ENCODE assay signal across 9 cellular contexts in the genomic region with DNA sequence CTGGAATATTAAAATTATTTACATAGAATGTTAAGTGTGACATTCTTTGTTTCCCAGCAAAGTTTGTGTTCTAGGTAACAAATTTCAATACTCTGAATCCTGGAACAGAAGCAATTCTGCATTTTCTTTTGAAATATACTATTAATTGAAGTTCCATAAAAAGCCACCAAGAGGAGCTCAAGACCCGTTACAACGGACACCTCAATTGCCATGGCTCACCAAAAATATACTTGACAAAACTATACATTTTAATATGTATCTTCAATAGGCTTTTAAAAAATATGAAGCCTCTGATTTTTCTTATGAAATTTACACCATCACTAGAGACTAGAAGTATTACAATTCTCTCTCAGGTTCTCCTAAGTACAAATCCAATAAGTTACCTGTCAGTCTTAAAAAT.
DNase-seq lines count a peak whose midpoint lies in the region; ATAC-seq and TF ChIP-seq lines count a peak whose summit lies in the region.
"Had no signal": no experiment of that assay in that cellular context is flagged by ENCODE, and none has a peak within 500 bp of the region (broad histone marks: within the 10 kb centered on the region; RNA-seq: fewer than 3 reads in every experiment).

No MANE protein-coding gene starts in this region.

- DNase-seq in NCI-H748 (lab: John Stamatoyannopoulos, UW; ENCODE audit: unreplicated experiment): peak; percentile 1
- no peak for DNase-seq in NCI-H748 treated with DMSO at 0.1 percent for 48 hours (lab: John Stamatoyannopoulos, UW)
- DNase-seq in NCI-H446 treated with DMSO at 0.1 percent for 48 hours (lab: John Stamatoyannopoulos, UW): peak; percentile 0
- peak; percentile 6 to 34 for DNase-seq in dermis microvascular lymphatic vessel endothelial cell (ENCODE audit: low read depth in 2 of 2)
- DNase-seq in psoas muscle: no peak
- no peak for DNase-seq in NCI-H1930 (lab: John Stamatoyannopoulos, UW)
- DNase-seq in GOT3 (lab: John Stamatoyannopoulos, UW): no peak

- no peak for ATAC-seq in psoas muscle
- no peak for ATAC-seq in activated CD4-positive, CD25-positive, alpha-beta regulatory T cell treated with anti-CD3 and anti-CD28 coated beads, Interleukin-2, amount 50 U/mL, for 24 hours

- 25 to 43% (median 36%) methylated on average over 2 of the region's 2 CpGs for WGBS in psoas muscle, 3 donors

- intact Hi-C loops in psoas muscle (cut with DNase I): no loop called here

- H3K27me3 ChIP-seq in psoas muscle (ENCODE audit: insufficient read depth in 3 of 3, low read length in 2 of 3): peaks cover 0 to 10% (median 0%) of the 10 kb centered on the region in 3 donors
- H3K27me3 ChIP-seq: SJSA1 had no signal

- peak; percentile 22 for TF ChIP-seq CTCF in psoas muscle (IDR thresholded peaks at IDR 0.05)

- H3K9me3 ChIP-seq in psoas muscle: no peaks in the 10 kb centered on the region
- H3K9me3 ChIP-seq: SJSA1 had no signal

- no peaks in the 10 kb centered on the region for H3K4me1 ChIP-seq in psoas muscle

- no peak overlapping the region for H3K27ac ChIP-seq in psoas muscle

- no peak overlapping the region for H3K4me3 ChIP-seq in psoas muscle
- H3K4me3 ChIP-seq: SJSA1 had no signal

- no peaks in the 10 kb centered on the region for H3K36me3 ChIP-seq in psoas muscle (ENCODE audit: insufficient read depth in 1 of 2, low read depth in 1 of 2)
- H3K36me3 ChIP-seq: SJSA1 had no signal

Comparison
In these comparisons a context has a peak if more than half of its experiments do, and no peak if none do; other contexts are left out.
1. DNase-seq: peak in NCI-H748 (single experiment), NCI-H446 treated with DMSO at 0.1 percent for 48 hours (single experiment) and dermis microvascular lymphatic vessel endothelial cell (2 of 2); none in NCI-H748 treated with DMSO at 0.1 percent for 48 hours (single experiment), psoas muscle (0 of 2), NCI-H1930 (0 of 2) and GOT3 (single experiment).